ENCODE assay signal across 1 cellular context in genomic region chr1:10398734-10399486, GRCh38.
A peak's percentile ranks its signal among the peaks of the same experiment; 100 is the strongest.
TF ChIP-seq lines count a peak whose summit lies in the region.

PGD (plus strand) TSS chr1:10399064; CDS start chr1:10399118, 54 bp downstream.

TF ChIP-seq in HEK293, 187 proteins besides CTCF, POLR2A, EP300 and RAD21 (continued from another document):
- peak; percentile 83 for TF ChIP-seq ZBTB44 (tag by site-specific recombination; IDR thresholded peaks at IDR 0.05)
- 0 out of 2 replicates have a peak, but pooled peaks have one; percentile 28 for TF ChIP-seq ZNF639 (tag by site-specific recombination; IDR thresholded peaks at IDR 0.05)
- TF ChIP-seq ZNF707 (tag by site-specific recombination; IDR thresholded peaks at IDR 0.05): no peak
- no peak for TF ChIP-seq FEZF1 (tag by site-specific recombination; IDR thresholded peaks at IDR 0.05)
- peak; percentile 38; the same call in 1 of the 2 replicates for TF ChIP-seq ZNF518A (tag by site-specific recombination; conservative IDR thresholded peaks at IDR 0.05; ENCODE audit: low read depth)
- no peak for TF ChIP-seq ZNF571 (tag by site-specific recombination; IDR thresholded peaks at IDR 0.05)
- peak; percentile 81 for TF ChIP-seq YY1 (tag by site-specific recombination; IDR thresholded peaks at IDR 0.05)
- no peak for TF ChIP-seq BCL11B (tag by site-specific recombination; IDR thresholded peaks at IDR 0.05; ENCODE audit: low read depth)
- no peak for TF ChIP-seq PRDM6 (tag by site-specific recombination; IDR thresholded peaks at IDR 0.05)
- TF ChIP-seq IKZF3 (tag by site-specific recombination; IDR thresholded peaks at IDR 0.05): no peak
- TF ChIP-seq ZNF133 (tag by site-specific recombination; IDR thresholded peaks at IDR 0.05): no peak
- TF ChIP-seq BCL6B (tag by site-specific recombination; IDR thresholded peaks at IDR 0.05): no peak
- peak; percentile 96 for TF ChIP-seq ZNF692 (tag by site-specific recombination; IDR thresholded peaks at IDR 0.05)
- TF ChIP-seq REPIN1 (tag by site-specific recombination; IDR thresholded peaks at IDR 0.05; ENCODE audit: low read depth): no peak
- peak; percentile 67; the same call in 1 of the 2 replicates for TF ChIP-seq KLF10 (tag by site-specific recombination; IDR thresholded peaks at IDR 0.05)
- 0 out of 2 replicates have a peak, but pooled peaks have one; percentile 31 for TF ChIP-seq ZSCAN4 (tag by site-specific recombination; IDR thresholded peaks at IDR 0.05)
- TF ChIP-seq ZNF37A (tag by site-specific recombination; IDR thresholded peaks at IDR 0.05): no peak
- no peak for TF ChIP-seq ZNF645 (tag by site-specific recombination; IDR thresholded peaks at IDR 0.05)
- TF ChIP-seq ZIC2 (tag by site-specific recombination; IDR thresholded peaks at IDR 0.05): peak; percentile 88
- TF ChIP-seq ZFP37 (tag by site-specific recombination; IDR thresholded peaks at IDR 0.05): peak; percentile 96
- no peak for TF ChIP-seq ZNF211 (tag by site-specific recombination; IDR thresholded peaks at IDR 0.05; ENCODE audit: low read depth)
- peak; percentile 51; the same call in 1 of the 2 replicates for TF ChIP-seq ZBTB8A (tag by site-specific recombination; IDR thresholded peaks at IDR 0.05)
- no peak for TF ChIP-seq ZNF664 (tag by site-specific recombination; IDR thresholded peaks at IDR 0.05)
- TF ChIP-seq KLF8 (tag by site-specific recombination; IDR thresholded peaks at IDR 0.05): peak; percentile 88; the same call in 1 of the 2 replicates
- TF ChIP-seq ZNF184 (tag by site-specific recombination; IDR thresholded peaks at IDR 0.05): no peak
- TF ChIP-seq SP7 (tag by site-specific recombination; IDR thresholded peaks at IDR 0.05): peak; percentile 82
- TF ChIP-seq YY2 (tag by site-specific recombination; IDR thresholded peaks at IDR 0.05): peak; percentile 85
- TF ChIP-seq ZBTB21 (tag by site-specific recombination; IDR thresholded peaks at IDR 0.05): no peak
- TF ChIP-seq ZNF621 (tag by site-specific recombination; IDR thresholded peaks at IDR 0.05): no peak
- TF ChIP-seq ZNF146 (tag by site-specific recombination; IDR thresholded peaks at IDR 0.05): peak; percentile 24; the same call in 1 of the 2 replicates
- TF ChIP-seq ZNF701 (tag by site-specific recombination; IDR thresholded peaks at IDR 0.05): no peak
- TF ChIP-seq SP2 (tag by site-specific recombination; IDR thresholded peaks at IDR 0.05): peak; percentile 98
- TF ChIP-seq ZBTB26 (tag by site-specific recombination; optimal IDR thresholded peaks at IDR 0.05): peak; percentile 99
- peak; percentile 87 for TF ChIP-seq ZFP69B (tag by site-specific recombination; IDR thresholded peaks at IDR 0.05)
- peak; percentile 62 for TF ChIP-seq ZNF704 (tag by site-specific recombination; IDR thresholded peaks at IDR 0.05)
- TF ChIP-seq ZNF114 (tag by site-specific recombination; IDR thresholded peaks at IDR 0.05): no peak
- TF ChIP-seq ZBTB6 (tag by site-specific recombination; IDR thresholded peaks at IDR 0.05): 0 out of 2 replicates have a peak, but pooled peaks have one; percentile 5
- TF ChIP-seq ZXDB (tag by site-specific recombination; IDR thresholded peaks at IDR 0.05): peak; percentile 96
- peak; percentile 95 for TF ChIP-seq GLIS2 (tag by site-specific recombination; IDR thresholded peaks at IDR 0.05)
- TF ChIP-seq ZNF404 (tag by site-specific recombination; IDR thresholded peaks at IDR 0.05): no peak
